ENCODE assay signal across 8 cellular contexts in the genomic region with DNA sequence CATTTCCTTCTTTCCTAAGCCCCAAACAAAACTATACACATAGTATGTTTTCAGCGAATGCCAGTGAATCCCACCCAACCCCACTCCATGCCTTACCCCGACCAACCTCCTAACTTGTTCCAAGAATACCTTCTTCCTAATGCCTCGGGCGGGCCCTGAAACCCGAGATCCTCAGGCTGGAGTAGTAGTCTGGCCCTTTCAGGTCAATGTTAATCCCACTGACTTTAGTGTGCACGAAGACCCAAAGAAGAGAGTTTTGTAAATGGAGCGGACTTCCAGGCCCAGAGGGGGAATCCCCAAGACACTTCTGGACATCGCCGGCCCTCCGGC. TPM values are rescaled to one million over a fixed set of nuclear protein-coding genes. Genes with fewer than 3 reads are reported as not detected.
DNase-seq lines count a peak whose midpoint lies in the region; ATAC-seq and TF ChIP-seq lines count a peak whose summit lies in the region.

No MANE protein-coding gene starts in this region.

- H3K9me3 Mint-ChIP-seq in activated CD8-positive, alpha-beta memory T cell treated with anti-CD3 and anti-CD28 coated beads, Interleukin-2, amount 10 ng/mL, durations not matched to agents 7 days and 5 days (ENCODE audit: low read depth), result no peaks in the 10 kb centered on the region

- intact Hi-C loops in breast epithelium (cut with DNase I; ENCODE audit: low total_unique reads), result no loop called here
- intact Hi-C loops in uterus (cut with DNase I; ENCODE audit: low total_unique reads), result no loop called here

- H3K36me3 ChIP-seq in breast epithelium (peaks cover 16% of the 10 kb centered on the region), lung (ENCODE audit: control insufficient read depth in 2 of 2, insufficient read depth in 2 of 2, low read length in 2 of 2) (peaks cover 14 to 43% of the 10 kb centered on the region in 2 donors), uterus (no peaks in the 10 kb centered on the region)

- DNase-seq in activated CD8-positive, alpha-beta memory T cell treated with anti-CD3 and anti-CD28 coated beads, Interleukin-2, amount 10 ng/mL, durations not matched to agents 7 days and 5 days, result no peak
- no peak for DNase-seq in activated CD8-positive, alpha-beta memory T cell treated with anti-CD3 and anti-CD28 coated beads for 24 hours
- no peak for DNase-seq in breast epithelium (ENCODE audit: low spot score in 2 of 2)
- no peak for DNase-seq in lung (ENCODE audit: low spot score)
- no peak for DNase-seq in uterus
- DNase-seq in HUDEP-2 (lab: John Stamatoyannopoulos, UW; ENCODE audit: unreplicated experiment in 76 of 76), result no peak

- no peak for TF ChIP-seq POLR2A in breast epithelium (IDR thresholded peaks at IDR 0.05)
- TF ChIP-seq POLR2A in uterus (IDR thresholded peaks at IDR 0.05), result no peak

- H3K4me3 ChIP-seq in breast epithelium (peak overlapping the region; percentile 91 to 98 (median 95)), lung (peak overlapping the region; percentile 88), uterus (peak overlapping the region; percentile 70 to 100)

- H3K27me3 ChIP-seq in breast epithelium, result no peaks in the 10 kb centered on the region
- H3K27me3 ChIP-seq in lung (ENCODE audit: control insufficient read depth, insufficient read depth), result no peaks in the 10 kb centered on the region
- H3K27me3 ChIP-seq in uterus, result no peaks in the 10 kb centered on the region

- H3K27ac ChIP-seq in breast epithelium (peak overlapping the region; percentile 89 to 94), lung (ENCODE audit: low read depth in 1 of 2, low read length in 1 of 2) (peak overlapping the region; percentile 85 to 88), uterus (peak overlapping the region; percentile 86 to 87)

- 0 to 1% methylated on average over 10 of the region's 10 CpGs for WGBS in lung, 2 donors

- H3K4me3 Mint-ChIP-seq in activated CD8-positive, alpha-beta memory T cell treated with anti-CD3 and anti-CD28 coated beads, Interleukin-2, amount 10 ng/mL, durations not matched to agents 7 days and 5 days, result no peak overlapping the region

- H3K36me3 Mint-ChIP-seq in activated CD8-positive, alpha-beta memory T cell treated with anti-CD3 and anti-CD28 coated beads, Interleukin-2, amount 10 ng/mL, durations not matched to agents 7 days and 5 days, result peaks cover 40% of the 10 kb centered on the region

- H3K27me3 Mint-ChIP-seq in activated CD8-positive, alpha-beta memory T cell treated with anti-CD3 and anti-CD28 coated beads, Interleukin-2, amount 10 ng/mL, durations not matched to agents 7 days and 5 days, result no peaks in the 10 kb centered on the region

- no peaks in the 10 kb centered on the region for H3K9me3 ChIP-seq in breast epithelium
- no peaks in the 10 kb centered on the region for H3K9me3 ChIP-seq in lung (ENCODE audit: control insufficient read depth in 2 of 2, insufficient read depth in 1 of 2, low read length in 1 of 2)
- H3K9me3 ChIP-seq in uterus, result no peaks in the 10 kb centered on the region

- peaks cover 14 to 15% of the 10 kb centered on the region in 2 donors for H3K4me1 ChIP-seq in breast epithelium
- H3K4me1 ChIP-seq in lung (ENCODE audit: control insufficient read depth in 2 of 2, insufficient read depth in 2 of 2, low read length in 2 of 2), result peaks cover 10 to 11% of the 10 kb centered on the region in 2 donors
- H3K4me1 ChIP-seq in uterus, result peaks cover 19% of the 10 kb centered on the region in 2 donors

- TF ChIP-seq CTCF in breast epithelium (IDR thresholded peaks at IDR 0.05) (no peak), lung (IDR thresholded peaks at IDR 0.05; ENCODE audit: control extremely low read depth, extremely low read depth) (no peak), uterus (IDR thresholded peaks at IDR 0.05) (no peak)

- H3K4me1 Mint-ChIP-seq in activated CD8-positive, alpha-beta memory T cell treated with anti-CD3 and anti-CD28 coated beads, Interleukin-2, amount 10 ng/mL, durations not matched to agents 7 days and 5 days, result peaks cover 22% of the 10 kb centered on the region

- peak; percentile 3 for ATAC-seq in activated CD8-positive, alpha-beta memory T cell treated with anti-CD3 and anti-CD28 coated beads, Interleukin-2, amount 10 ng/mL, durations not matched to agents 7 days and 5 days
- ATAC-seq in lung (ENCODE audit: insufficient read depth, low FRiP score), result no peak
- ATAC-seq in HG03025 (IDR thresholded peaks at IDR 0.05; ENCODE audit: low FRiP score, unreplicated experiment), result no peak
- ATAC-seq in GM21367 (IDR thresholded peaks at IDR 0.05; ENCODE audit: unreplicated experiment), result no peak

- no peak overlapping the region for H3K27ac Mint-ChIP-seq in activated CD8-positive, alpha-beta memory T cell treated with anti-CD3 and anti-CD28 coated beads, Interleukin-2, amount 10 ng/mL, durations not matched to agents 7 days and 5 days

- CTCF ChIA-PET in activated CD8-positive, alpha-beta memory T cell treated with anti-CD3 and anti-CD28 coated beads, Interleukin-2, amount 10 ng/mL, durations not matched to agents 7 days and 5 days (lab: Charles Lee), result interaction anchor here (0.6 to 4.1 kb wide), 7 partner anchors 11 to 287 kb away, joined by 3 to 34 read pairs (median 4); a partner anchor contains a TSS

RNA-seq across cellular contexts. Expression of a gene that starts 0.4 kb away (rescaled TPM):
- total RNA-seq in activated CD8-positive, alpha-beta memory T cell treated with anti-CD3 and anti-CD28 coated beads, Interleukin-2, amount 10 ng/mL, durations not matched to agents 7 days and 5 days, result 10 to 100 TPM; 50.9 to 56.3 TPM
- total RNA-seq in breast epithelium (100 to 1,000 TPM in 1 of 3 donors, 10 to 100 TPM in 2; 89.5 to 100 (median 96.2) TPM), lung (100 to 1,000 TPM in 1 of 2 donors, 10 to 100 TPM in 1; 86.9 to 105 TPM), uterus (100 to 1,000 TPM in 2 of 4 donors, 10 to 100 TPM in 2; 26.5 to 212 (median 92.7) TPM)
- 100 to 1,000 TPM in 1 of 2 donors, 10 to 100 TPM in 1; 81.3 to 119 TPM for polyA plus RNA-seq in lung

RNA-seq across cellular contexts. Expression of a gene that starts 0.6 kb away (rescaled TPM):
- total RNA-seq in activated CD8-positive, alpha-beta memory T cell treated with anti-CD3 and anti-CD28 coated beads, Interleukin-2, amount 10 ng/mL, durations not matched to agents 7 days and 5 days, result 10 to 100 TPM; 30.8 to 48.2 TPM
- 10 to 100 TPM; 18.9 to 38.8 (median 38.7) TPM for total RNA-seq in breast epithelium
- 10 to 100 TPM; 29.0 to 43.7 TPM for total RNA-seq in lung
- 10 to 100 TPM; 37.4 to 50.7 TPM for polyA plus RNA-seq in lung
- total RNA-seq in uterus, result 10 to 100 TPM; 15.9 to 39.5 (median 26.0) TPM

RNA-seq across cellular contexts. Expression of a gene that starts 6.2 kb away (rescaled TPM):
- under 1 TPM in 1 of 2 experiments, not detected in 1; 0.09 TPM for total RNA-seq in activated CD8-positive, alpha-beta memory T cell treated with anti-CD3 and anti-CD28 coated beads, Interleukin-2, amount 10 ng/mL, durations not matched to agents 7 days and 5 days
- total RNA-seq in breast epithelium (under 1 TPM in 2 of 3 donors, not detected in 1; 0.29 to 0.33 TPM), lung (1 to 10 TPM; 2.0 to 4.8 TPM), uterus (1 to 10 TPM in 2 of 4 donors, not detected in 2; 1.2 to 1.5 TPM)
- polyA plus RNA-seq in lung, result 1 to 10 TPM in 1 of 2 donors, under 1 TPM in 1; 0.87 to 1.8 TPM

RNA-seq across cellular contexts. Expression of a gene that starts 39.0 kb away (rescaled TPM):
- total RNA-seq in activated CD8-positive, alpha-beta memory T cell treated with anti-CD3 and anti-CD28 coated beads, Interleukin-2, amount 10 ng/mL, durations not matched to agents 7 days and 5 days, result 10 to 100 TPM; 41.1 to 41.8 TPM
- 10 to 100 TPM; 18.6 to 21.8 (median 21.3) TPM for total RNA-seq in breast epithelium
- total RNA-seq in lung, result 10 to 100 TPM; 24.1 to 29.5 TPM
- polyA plus RNA-seq in lung, result 10 to 100 TPM; 21.7 to 22.6 TPM
- total RNA-seq in uterus, result 10 to 100 TPM; 12.8 to 40.8 (median 21.9) TPM

RNA-seq across cellular contexts. Expression of a gene that starts 59.5 kb away (rescaled TPM):
- total RNA-seq in activated CD8-positive, alpha-beta memory T cell treated with anti-CD3 and anti-CD28 coated beads, Interleukin-2, amount 10 ng/mL, durations not matched to agents 7 days and 5 days, result 100 to 1,000 TPM in 1 of 2 experiments, 10 to 100 TPM in 1; 83.2 to 105 TPM
- 10 to 100 TPM; 16.5 to 28.8 (median 27.2) TPM for total RNA-seq in breast epithelium
- 10 to 100 TPM; 18.9 to 30.1 TPM for total RNA-seq in lung
- 10 to 100 TPM in 1 of 2 donors, 1 to 10 TPM in 1; 9.3 to 13.8 TPM for polyA plus RNA-seq in lung
- 10 to 100 TPM; 29.2 to 62.9 (median 40.8) TPM for total RNA-seq in uterus
